In genomic region chr15:100602822-100603393, GRCh38 we compare ENCODE assay signal across 8 cellular contexts. TPM values are rescaled to one million over a fixed set of nuclear protein-coding genes. Genes with fewer than 3 reads are reported as not detected.
DNase-seq lines count a peak whose midpoint lies in the region; ATAC-seq and TF ChIP-seq lines count a peak whose summit lies in the region.

No MANE protein-coding gene starts in this region.

- TF ChIP-seq CTCF in 22Rv1 (IDR thresholded peaks at IDR 0.05): no peak

- ATAC-seq in HG02840 (IDR thresholded peaks at IDR 0.05; ENCODE audit: low FRiP score, unreplicated experiment): peak; percentile 30
- ATAC-seq in activated naive CD8-positive, alpha-beta T cell treated with anti-CD3 and anti-CD28 coated beads, Interleukin-2, amount 10 ng/mL, durations not matched to agents 7 days and 5 days (ENCODE audit: low read depth): peak; percentile 41

- no peaks in the 10 kb centered on the region for H3K27me3 ChIP-seq in iPS-20b (ENCODE audit: insufficient read depth, low read length)

- peaks cover 8% of the 10 kb centered on the region; the same call in 1 of the 2 replicates for H3K4me1 ChIP-seq in iPS-20b (ENCODE audit: insufficient read depth, low read length)

- peak overlapping the region; percentile 67 for H3K27ac ChIP-seq in 22Rv1
- H3K27ac ChIP-seq in iPS-20b (ENCODE audit: low read length): peak overlapping the region; percentile 61

- TF ChIP-seq POLR2A in GM15510 (IDR thresholded peaks at IDR 0.05; ENCODE audit: borderline replicate concordance, extremely low read depth, insufficient read length): peak; percentile 2

- peaks cover 38% of the 10 kb centered on the region for H3K4me1 Mint-ChIP-seq in activated naive CD8-positive, alpha-beta T cell treated with anti-CD3 and anti-CD28 coated beads, Interleukin-2, amount 10 ng/mL, durations not matched to agents 7 days and 5 days

- H3K36me3 Mint-ChIP-seq in activated naive CD8-positive, alpha-beta T cell treated with anti-CD3 and anti-CD28 coated beads, Interleukin-2, amount 10 ng/mL, durations not matched to agents 7 days and 5 days: peaks cover 26% of the 10 kb centered on the region

- peak overlapping the region; percentile 71 for H3K9ac ChIP-seq in iPS-20b (ENCODE audit: low read depth, low read length)

- peaks cover 28% of the 10 kb centered on the region for H3K36me3 ChIP-seq in iPS-20b (ENCODE audit: insufficient read depth, low read depth, low read length)

- DNase-seq in NOMO-1 treated with DMSO at 0.1 percent for 48 hours (lab: John Stamatoyannopoulos, UW; ENCODE audit: unreplicated experiment) (peak; percentile 56), NCI-H1436 treated with DMSO at 0.1 percent for 48 hours (lab: John Stamatoyannopoulos, UW) (no peak)
- DNase-seq in activated naive CD8-positive, alpha-beta T cell treated with anti-CD3 and anti-CD28 coated beads, Interleukin-2, amount 10 ng/mL, durations not matched to agents 7 days and 5 days: peak; percentile 81
- peak; percentile 25 for DNase-seq in stimulated activated CD4-positive, alpha-beta T cell treated with anti-CD3 and anti-CD28 coated beads, Interleukin-4, amount 100 ng/mL, for 1 hour

- H3K9me3 ChIP-seq in iPS-20b (ENCODE audit: insufficient read depth, low read depth, low read length): no peaks in the 10 kb centered on the region

- H3K27ac Mint-ChIP-seq in activated naive CD8-positive, alpha-beta T cell treated with anti-CD3 and anti-CD28 coated beads, Interleukin-2, amount 10 ng/mL, durations not matched to agents 7 days and 5 days: peak overlapping the region; percentile 97

- peak overlapping the region; percentile 95 for H3K4me3 ChIP-seq in iPS-20b (ENCODE audit: low read length)

- POLR2A ChIA-PET in activated naive CD8-positive, alpha-beta T cell treated with anti-CD3 and anti-CD28 coated beads, Interleukin-2, amount 10 ng/mL, durations not matched to agents 7 days and 5 days (lab: Charles Lee): interaction anchor here (0.8 to 2.2 kb wide), 8 partner anchors 10 to 692 kb away, joined by 3 to 12 read pairs (median 5); partner anchors contain the start of gene SNRPA1

- no peak overlapping the region for H3K4me3 Mint-ChIP-seq in activated naive CD8-positive, alpha-beta T cell treated with anti-CD3 and anti-CD28 coated beads, Interleukin-2, amount 10 ng/mL, durations not matched to agents 7 days and 5 days

- no peaks in the 10 kb centered on the region for H3K27me3 Mint-ChIP-seq in activated naive CD8-positive, alpha-beta T cell treated with anti-CD3 and anti-CD28 coated beads, Interleukin-2, amount 10 ng/mL, durations not matched to agents 7 days and 5 days

- H3K9me3 Mint-ChIP-seq in activated naive CD8-positive, alpha-beta T cell treated with anti-CD3 and anti-CD28 coated beads, Interleukin-2, amount 10 ng/mL, durations not matched to agents 7 days and 5 days: no peaks in the 10 kb centered on the region

RNA-seq across cellular contexts. Expression of gene ASB7, which starts 0.5 kb away (rescaled TPM):
- 10 to 100 TPM; 21.1 to 21.5 TPM for total RNA-seq in activated naive CD8-positive, alpha-beta T cell treated with anti-CD3 and anti-CD28 coated beads, Interleukin-2, amount 10 ng/mL, durations not matched to agents 7 days and 5 days

RNA-seq across cellular contexts. Expression of gene LINS1, which starts 0.9 kb away (rescaled TPM):
- 10 to 100 TPM; 38.6 to 43.4 TPM for total RNA-seq in activated naive CD8-positive, alpha-beta T cell treated with anti-CD3 and anti-CD28 coated beads, Interleukin-2, amount 10 ng/mL, durations not matched to agents 7 days and 5 days
